8 cellular contexts compared by ENCODE assay signal in the genomic region with DNA sequence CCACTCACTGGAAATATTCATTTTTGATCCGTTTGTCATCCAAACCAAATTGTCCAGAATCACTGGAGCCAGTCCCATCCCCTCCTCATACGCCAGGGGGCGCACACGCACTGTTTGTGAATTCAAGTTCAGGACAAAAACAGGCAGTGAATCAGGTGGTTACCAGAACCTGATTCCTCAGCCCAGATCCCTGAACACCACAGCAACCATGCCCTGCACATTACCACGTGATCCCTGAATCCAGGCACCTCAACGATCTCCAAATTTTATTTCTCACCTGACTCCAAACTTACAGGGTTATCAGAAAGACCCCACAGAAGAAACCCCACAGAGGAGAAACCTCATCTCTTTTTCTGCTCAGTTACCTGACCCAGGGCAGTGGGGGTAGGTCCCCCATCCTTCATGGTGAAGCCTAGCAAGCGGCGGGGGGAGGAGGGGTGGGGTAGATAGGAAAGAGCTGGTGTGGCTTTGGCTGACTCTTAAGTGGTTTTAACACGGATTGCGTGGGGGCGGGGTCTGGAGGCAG. TPM values are rescaled to one million over a fixed set of nuclear protein-coding genes. Genes with fewer than 3 reads are reported as not detected.
A peak's percentile ranks its signal among the peaks of the same experiment; 100 is the strongest.
DNase-seq lines count a peak whose midpoint lies in the region; ATAC-seq, FAIRE-seq and TF ChIP-seq lines count a peak whose summit lies in the region.

No MANE protein-coding gene starts in this region.

- H3K9ac ChIP-seq in HUES6 (ENCODE audit: low read length) = no peak overlapping the region
- no peak overlapping the region for H3K9ac ChIP-seq in NT2/D1 (ENCODE audit: insufficient read length, low read depth)

- H3K27ac ChIP-seq in HUES6 (ENCODE audit: low read depth, low read length) = no peak overlapping the region

- no peaks in the 10 kb centered on the region for H3K9me3 Mint-ChIP-seq in mesothelial cell of epicardium

- peaks cover 34% of the 10 kb centered on the region for H3K4me1 ChIP-seq in HUES6 (ENCODE audit: control insufficient read depth, insufficient read depth, low read length)
- H3K4me1 ChIP-seq in NT2/D1 (ENCODE audit: insufficient read depth, insufficient read length) = peaks cover 16% of the 10 kb centered on the region

- H3K9me3 ChIP-seq in HUES6 (ENCODE audit: control insufficient read depth, insufficient read depth, low read depth, low read length) = no peaks in the 10 kb centered on the region
- no peaks in the 10 kb centered on the region for H3K9me3 ChIP-seq in NT2/D1 (ENCODE audit: insufficient read depth, low read length)

- H3K4me3 Mint-ChIP-seq in mesothelial cell of epicardium = peak overlapping the region; percentile 56

- no peak for ATAC-seq in GM21786 (IDR thresholded peaks at IDR 0.05; ENCODE audit: unreplicated experiment)

- peak; percentile 86 for FAIRE-seq in endometrium (lab: Jason Lieb, UNC)

- TF ChIP-seq CTCF in mesothelial cell of epicardium (IDR thresholded peaks at IDR 0.05; ENCODE audit: unreplicated experiment) = peak; percentile 97

- H3K4me3 ChIP-seq in HUES6 (ENCODE audit: low read depth, low read length) = 0 out of 2 replicates have a peak overlapping the region, but pooled peaks have one; percentile 29
- H3K4me3 ChIP-seq in NT2/D1 (ENCODE audit: insufficient read length, low read depth) = no peak overlapping the region

- H3K4me1 Mint-ChIP-seq in mesothelial cell of epicardium = peaks cover 51% of the 10 kb centered on the region

- no peaks in the 10 kb centered on the region for H3K36me3 Mint-ChIP-seq in mesothelial cell of epicardium

- no peaks in the 10 kb centered on the region for H3K36me3 ChIP-seq in HUES6 (ENCODE audit: control insufficient read depth, insufficient read depth, low read length)
- peaks cover 8% of the 10 kb centered on the region for H3K36me3 ChIP-seq in NT2/D1 (ENCODE audit: insufficient read depth, insufficient read length, low read length)

- DNase-seq in COLO829 (ENCODE audit: low spot score) (peak; percentile 72), NT2/D1 (ENCODE audit: low read depth, low spot score) (peak; percentile 87), mesothelial cell of epicardium (ENCODE audit: low spot score in 2 of 2, unreplicated experiment in 2 of 2) (peak; percentile 78 to 91)
- peak; percentile 53 to 56 for DNase-seq in activated CD8-positive, alpha-beta memory T cell treated with anti-CD3 and anti-CD28 coated beads for 4 hours (ENCODE audit: low read depth in 2 of 2)
- peak; percentile 65 for DNase-seq in stimulated activated CD8-positive, alpha-beta memory T cell treated with anti-CD3 and anti-CD28 coated beads, Interleukin-2, amount 100 ng/mL, for 1 hour (ENCODE audit: low read depth in 2 of 2)

- H3K27ac Mint-ChIP-seq in mesothelial cell of epicardium = peak overlapping the region; percentile 72

- H3K27me3 Mint-ChIP-seq in mesothelial cell of epicardium (ENCODE audit: low read depth) = no peaks in the 10 kb centered on the region

- H3K27me3 ChIP-seq in HUES6 (ENCODE audit: control insufficient read depth, insufficient read depth, low read length) (peaks cover 9% of the 10 kb centered on the region), NT2/D1 (ENCODE audit: insufficient read depth, insufficient read length) (peaks cover 9% of the 10 kb centered on the region)

RNA-seq across cellular contexts. Expression of a gene that starts 1.4 kb away (rescaled TPM):
- 464 to 475 TPM (median 471 TPM) in 3 replicates for total RNA-seq in mesothelial cell of epicardium
